1 cellular context compared by ENCODE assay signal in genomic region chr16:2904100-2904921, GRCh38.
TF ChIP-seq lines count a peak whose summit lies in the region.

No MANE protein-coding gene starts in this region.

TF ChIP-seq in K562, 482 proteins besides CTCF, POLR2A, EP300 and RAD21 (continued from another document and continues in another):
- TF ChIP-seq ZNF398 (CRISPR knock-in tag; IDR thresholded peaks at IDR 0.05), result no peak
- TF ChIP-seq NCOA2 (IDR thresholded peaks at IDR 0.05; ENCODE audit: partially characterized antibody in 2 of 2), result no peak
- no peak for TF ChIP-seq CHD1 (IDR thresholded peaks at IDR 0.05; ENCODE audit: low read length)
- TF ChIP-seq MTA3 (IDR thresholded peaks at IDR 0.05; ENCODE audit: borderline replicate concordance), result no peak
- peak; percentile 41 to 50; a peak in 3 of 4 replicates for TF ChIP-seq MNT (conservative IDR thresholded peaks at IDR 0.05)
- TF ChIP-seq HMBOX1 (IDR thresholded peaks at IDR 0.05), result no peak
- TF ChIP-seq MAX (CRISPR knock-in tag; IDR thresholded peaks at IDR 0.05), result peak; percentile 42; the same call in 1 of the 2 replicates
- no peak for TF ChIP-seq NR4A1 (CRISPR knock-in tag; IDR thresholded peaks at IDR 0.05)
- TF ChIP-seq NR4A1 (tag; IDR thresholded peaks at IDR 0.05), result no peak
- TF ChIP-seq PRMT5 (CRISPR knock-in tag; IDR thresholded peaks at IDR 0.05), result no peak
- no peak for TF ChIP-seq SMARCA4 (IDR thresholded peaks at IDR 0.05)
- TF ChIP-seq RHOXF2B (CRISPR knock-in tag; conservative IDR thresholded peaks at IDR 0.05), result no peak
- TF ChIP-seq GATA2 (CRISPR knock-in tag; IDR thresholded peaks at IDR 0.05), result no peak
- TF ChIP-seq ZHX1 (conservative IDR thresholded peaks at IDR 0.05; ENCODE audit: low read length), result no peak
- TF ChIP-seq ZEB2 (IDR thresholded peaks at IDR 0.05), result no peak
- TF ChIP-seq CHD2 (IDR thresholded peaks at IDR 0.05; ENCODE audit: low read depth, low read length), result no peak
- TF ChIP-seq NR1H2 (CRISPR knock-in tag; IDR thresholded peaks at IDR 0.05), result no peak
- peak; percentile 17 to 25; a peak in 2 of 4 replicates for TF ChIP-seq MLLT1 (IDR thresholded peaks at IDR 0.05)
- no peak; the same call in 1 of the 2 replicates for TF ChIP-seq NR3C1 (CRISPR knock-in tag; IDR thresholded peaks at IDR 0.05)
- TF ChIP-seq ETV6 (IDR thresholded peaks at IDR 0.05; ENCODE audit: borderline replicate concordance in 1 of 2, low read depth in 2 of 2, low read length in 1 of 2), result no peak
- 0 out of 2 replicates have a peak, but pooled peaks have one; percentile 18 for TF ChIP-seq ETV6 (CRISPR knock-in tag; IDR thresholded peaks at IDR 0.05; ENCODE audit: borderline replicate concordance)
- no peak for TF ChIP-seq CBFB (CRISPR knock-in tag; IDR thresholded peaks at IDR 0.05)
- TF ChIP-seq KDM1A (IDR thresholded peaks at IDR 0.05), result no peak
- 0 out of 2 replicates have a peak, but pooled peaks have one; percentile 35 for TF ChIP-seq ETV1 (tag; conservative IDR thresholded peaks at IDR 0.05; ENCODE audit: low read depth)
- TF ChIP-seq ZBTB34 (CRISPR knock-in tag; IDR thresholded peaks at IDR 0.05), result no peak
- no peak for TF ChIP-seq ID3 (CRISPR knock-in tag; IDR thresholded peaks at IDR 0.05)
- TF ChIP-seq ID3 (tag; IDR thresholded peaks at IDR 0.05), result 0 out of 2 replicates have a peak, but pooled peaks have one; percentile 6
- 0 out of 2 replicates have a peak, but pooled peaks have one; percentile 39 for TF ChIP-seq FOXP1 (CRISPR knock-in tag; IDR thresholded peaks at IDR 0.05)
- TF ChIP-seq ZNF174 (CRISPR knock-in tag; IDR thresholded peaks at IDR 0.05), result no peak
- no peak for TF ChIP-seq HMGN3 (IDR thresholded peaks at IDR 0.05; ENCODE audit: borderline replicate concordance, extremely low read depth, insufficient read length, low read depth, low read length)
- no peak for TF ChIP-seq C11orf30 (IDR thresholded peaks at IDR 0.05; ENCODE audit: low read depth)
- no peak for TF ChIP-seq PBX2 (CRISPR knock-in tag; IDR thresholded peaks at IDR 0.05; ENCODE audit: low read depth)
- no peak for TF ChIP-seq PBX2 (tag; conservative IDR thresholded peaks at IDR 0.05; ENCODE audit: low read depth)
- TF ChIP-seq NFIX (CRISPR knock-in tag; IDR thresholded peaks at IDR 0.05; ENCODE audit: low read depth), result no peak
- TF ChIP-seq ZNF263 (CRISPR knock-in tag; IDR thresholded peaks at IDR 0.05; ENCODE audit: borderline replicate concordance), result no peak; the same call in 1 of the 2 replicates
- no peak for TF ChIP-seq ZNF280B (CRISPR knock-in tag; IDR thresholded peaks at IDR 0.05)
- no peak for TF ChIP-seq ESRRB (CRISPR knock-in tag; IDR thresholded peaks at IDR 0.05; ENCODE audit: borderline replicate concordance)
- TF ChIP-seq GTF3C2 (IDR thresholded peaks at IDR 0.05; ENCODE audit: borderline replicate concordance, extremely low read depth, insufficient read length), result no peak
